In the genomic region with DNA sequence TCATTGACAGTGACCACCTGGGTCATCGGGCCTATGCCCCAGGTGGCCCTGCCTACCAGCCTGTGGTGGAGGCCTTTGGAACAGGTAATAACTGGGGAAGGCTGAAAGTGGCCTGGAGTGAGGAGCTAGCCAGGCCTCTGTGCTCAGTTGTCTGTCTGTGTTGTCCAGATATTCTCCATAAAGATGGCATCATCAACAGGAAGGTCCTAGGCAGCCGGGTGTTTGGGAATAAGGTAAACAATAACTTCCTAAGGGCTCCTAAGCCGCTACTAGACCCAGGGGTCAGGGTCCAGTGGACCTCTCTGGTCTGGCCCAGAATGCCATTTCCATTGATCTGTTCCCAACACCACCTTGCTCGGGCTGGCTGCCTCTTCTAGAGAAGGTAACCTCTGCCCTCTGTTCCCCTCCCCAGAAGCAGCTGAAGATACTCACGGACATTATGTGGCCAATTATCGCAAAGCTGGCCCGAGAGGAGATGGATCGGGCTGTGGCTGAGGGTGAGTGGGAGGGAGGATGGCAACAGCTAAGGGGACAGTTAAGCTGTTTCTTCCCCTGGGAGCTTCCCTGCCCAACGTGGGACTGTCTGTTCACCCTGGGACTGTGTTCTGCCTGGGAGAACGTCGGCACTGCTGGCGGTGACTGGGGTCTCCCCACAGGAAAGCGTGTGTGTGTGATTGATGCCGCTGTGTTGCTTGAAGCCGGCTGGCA, we compare ENCODE assay signal across 15 cellular contexts. TPM values are rescaled to one million over a fixed set of nuclear protein-coding genes. Genes with fewer than 3 reads are reported as not detected.
DNase-seq lines count a peak whose midpoint lies in the region; ATAC-seq and TF ChIP-seq lines count a peak whose summit lies in the region.
"Had no signal": no experiment of that assay in that cellular context is flagged by ENCODE, and none has a peak within 500 bp of the region (broad histone marks: within the 10 kb centered on the region; RNA-seq: fewer than 3 reads in every experiment).

No MANE protein-coding gene starts in this region.

- H3K27me3 ChIP-seq in right lobe of liver (no peaks in the 10 kb centered on the region), upper lobe of left lung (no peaks in the 10 kb centered on the region)

- 37% methylated on average over 4 of the region's 15 CpGs for WGBS in right lobe of liver (ENCODE audit: insufficient coverage, low coverage, low lambda C conversion rate, missing lambda C conversion rate)
- WGBS in upper lobe of left lung, 2 donors, result 90 to 95% methylated on average over 12 to 15 of the region's 15 CpGs

- TF ChIP-seq EP300 in upper lobe of left lung (IDR thresholded peaks at IDR 0.05), result no peak

- H3K36me3 ChIP-seq in right lobe of liver (peaks cover 0 to 27% (median 12%) of the 10 kb centered on the region in 4 donors), upper lobe of left lung (peaks cover 6 to 44% (median 37%) of the 10 kb centered on the region in 4 donors)

- ATAC-seq in left ventricle myocardium superior, result no peak
- ATAC-seq in left cardiac atrium, result no peak
- ATAC-seq in right lobe of liver, result peak; percentile 6 to 52 (median 16)
- no peak for ATAC-seq in upper lobe of left lung (ENCODE audit: low FRiP score in 2 of 2)
- no peak for ATAC-seq in GM18870 (IDR thresholded peaks at IDR 0.05; ENCODE audit: unreplicated experiment)

- H3K9me3 ChIP-seq in right lobe of liver (no peaks in the 10 kb centered on the region), upper lobe of left lung (no peaks in the 10 kb centered on the region)

- H3K27ac ChIP-seq in VCaP (peak overlapping the region; percentile 79; the same call in 1 of the 2 replicates), right lobe of liver (peak overlapping the region in 2 of 3 donors; percentile 15 to 71), upper lobe of left lung (peak overlapping the region in 3 of 4 donors; percentile 18 to 96 (median 25))
- H3K27ac ChIP-seq: epithelial cell of prostate, KMS-11 had no signal

- intact Hi-C loops in left ventricle myocardium superior (cut with micrococcal nuclease), result no loop called here
- intact Hi-C loops in left cardiac atrium (cut with DNase I), result no loop called here
- intact Hi-C loops in right lobe of liver (cut with DNase I), result no loop called here

- H3K4me3 ChIP-seq in right lobe of liver (no peak overlapping the region), upper lobe of left lung (no peak overlapping the region)
- H3K4me3 ChIP-seq: skin epidermis had no signal

- peaks cover 0 to 59% (median 28%) of the 10 kb centered on the region in 4 donors for H3K4me1 ChIP-seq in right lobe of liver
- peaks cover 51 to 73% (median 54%) of the 10 kb centered on the region in 4 donors for H3K4me1 ChIP-seq in upper lobe of left lung

- TF ChIP-seq POLR2A in right lobe of liver (IDR thresholded peaks at IDR 0.05) (no peak), upper lobe of left lung (IDR thresholded peaks at IDR 0.05) (no peak)

- peak; percentile 23 for DNase-seq in left ventricle myocardium superior
- DNase-seq in left cardiac atrium, result no peak
- DNase-seq in right lobe of liver, result peak in 1 of 3 donors; percentile 76
- DNase-seq in upper lobe of left lung, result no peak
- no peak for DNase-seq in ACHN
- DNase-seq in activated CD4-positive, alpha-beta T cell treated with anti-CD3 and anti-CD28 coated beads, Interleukin-2, amount 50 U/mL, for 48 hours, result no peak
- DNase-seq: activated CD8-positive, alpha-beta memory T cell treated with anti-CD3 and anti-CD28 coated beads, Interleukin-2, amount 50 U/mL, for 4 hours; anterior cingulate cortex; DMS53; NCI-H1105 had no signal

- TF ChIP-seq CTCF in VCaP (conservative IDR thresholded peaks at IDR 0.05) (no peak), right lobe of liver (IDR thresholded peaks at IDR 0.05) (no peak), upper lobe of left lung (IDR thresholded peaks at IDR 0.05) (no peak)

- in situ Hi-C loops in ACHN (cut with HindIII; ENCODE audit: low pct_ligation_motif_present, low pct_unique_long_range_greater_than_20kb, low sequenced_read_pairs), result no loop called here

RNA-seq across cellular contexts. Expression of gene MLX, which starts 1.9 kb away (rescaled TPM):
- total RNA-seq in left ventricle myocardium superior (72.3 TPM), left cardiac atrium (10 to 100 TPM; 51.3 to 55.3 TPM), right lobe of liver (10 to 100 TPM; 34.5 to 46.2 (median 35.2) TPM), upper lobe of left lung (100 to 1,000 TPM in 1 of 6 donors, 10 to 100 TPM in 5; 61.8 to 104 (median 83.5) TPM)

RNA-seq across cellular contexts. Expression of gene COASY, which starts 3.0 kb away (rescaled TPM):
- total RNA-seq in left ventricle myocardium superior, result 45.2 TPM
- 10 to 100 TPM; 37.2 to 37.5 TPM for total RNA-seq in left cardiac atrium
- 10 to 100 TPM; 48.1 to 70.5 (median 60.9) TPM for total RNA-seq in right lobe of liver
- total RNA-seq in upper lobe of left lung, result 10 to 100 TPM; 34.7 to 71.1 (median 51.4) TPM

RNA-seq across cellular contexts. Expression of gene HSD17B1, which starts 12.2 kb away (rescaled TPM):
- total RNA-seq in left ventricle myocardium superior (1.4 TPM), left cardiac atrium (1 to 10 TPM; 2.8 to 3.7 TPM), right lobe of liver (1 to 10 TPM in 1 of 6 experiments, under 1 TPM in 5; 0.31 to 1.1 (median 0.87) TPM), upper lobe of left lung (1 to 10 TPM in 5 of 6 donors, not detected in 1; 1.3 to 6.3 (median 1.7) TPM)

RNA-seq across cellular contexts. Expression of gene PSMC3IP, which starts 12.6 kb away (rescaled TPM):
- total RNA-seq in left ventricle myocardium superior (3.1 TPM), left cardiac atrium (1 to 10 TPM; 2.2 to 3.4 TPM), right lobe of liver (1 to 10 TPM in 2 of 6 experiments, under 1 TPM in 4; 0.26 to 2.4 (median 0.76) TPM), upper lobe of left lung (1 to 10 TPM in 5 of 6 donors, not detected in 1; 1.9 to 6.8 (median 3.8) TPM)

RNA-seq across cellular contexts. Expression of gene NAGLU, which starts 28.9 kb away (rescaled TPM):
- 8.3 TPM for total RNA-seq in left ventricle myocardium superior
- total RNA-seq in left cardiac atrium, result 10 to 100 TPM; 15.1 to 20.7 TPM
- 10 to 100 TPM; 36.4 to 81.6 (median 43.7) TPM for total RNA-seq in right lobe of liver
- total RNA-seq in upper lobe of left lung, result 10 to 100 TPM; 36.7 to 97.4 (median 68.4) TPM

Comparison
In these comparisons a context has a peak if more than half of its experiments do, and no peak if none do; other contexts are left out.
1. ATAC-seq: peak in right lobe of liver (4 of 4); none in left ventricle myocardium superior (single experiment), left cardiac atrium (0 of 2), upper lobe of left lung (0 of 2) and GM18870 (single experiment).
2. H3K27ac ChIP-seq: peak in every context shown above with its lines; median percentile 79 in VCaP; 43 in right lobe of liver; 25 in upper lobe of left lung.